36 cellular contexts compared by ENCODE assay signal in the genomic region with DNA sequence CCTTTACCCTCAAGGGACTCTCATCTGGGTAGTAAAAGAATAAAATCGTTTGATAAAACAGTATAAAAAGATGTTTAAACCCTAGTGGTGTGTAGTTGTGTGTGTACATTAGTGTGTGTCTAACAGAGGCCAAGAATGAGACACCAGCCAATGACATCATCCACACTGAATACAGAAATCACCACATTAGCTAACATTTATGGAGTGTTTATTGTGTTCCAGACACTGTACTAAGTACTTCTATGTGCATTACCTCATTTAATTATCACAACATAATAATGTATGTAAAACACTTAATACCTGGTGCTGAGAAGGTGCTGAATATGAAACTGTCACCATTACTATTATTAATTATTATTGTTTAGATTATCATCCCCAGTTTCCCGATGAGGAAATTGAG.
"Had no signal": no experiment of that assay in that cellular context is flagged by ENCODE, and none has a peak within 500 bp of the region (broad histone marks: within the 10 kb centered on the region; RNA-seq: fewer than 3 reads in every experiment).

No MANE protein-coding gene starts in this region.

- H3K9me3 ChIP-seq: ascending aorta had no signal

- H3K4me1 ChIP-seq: ascending aorta had no signal

- H3K4me1 Mint-ChIP-seq: activated B cell treated with CpG ODN at 0.5 μM for 24 hours; activated CD4-positive, alpha-beta memory T cell treated with anti-CD3 and anti-CD28 coated beads, Interleukin-2, amount 10 ng/mL, durations not matched to agents 7 days and 5 days; activated CD4-positive, alpha-beta T cell treated with anti-CD3 and anti-CD28 coated beads, Interleukin-2, amount 10 ng/mL, durations not matched to agents 7 days and 5 days; activated CD8-positive, alpha-beta memory T cell treated with anti-CD3 and anti-CD28 coated beads, Interleukin-2, amount 10 ng/mL, durations not matched to agents 7 days and 5 days; activated naive CD4-positive, alpha-beta T cell treated with anti-CD3 and anti-CD28 coated beads, Interleukin-2, amount 10 ng/mL, durations not matched to agents 7 days and 5 days; activated naive CD8-positive, alpha-beta T cell treated with anti-CD3 and anti-CD28 coated beads, Interleukin-2, amount 50 U/mL, for 24 hours had no signal

- H3K36me3 Mint-ChIP-seq: activated CD8-positive, alpha-beta memory T cell treated with anti-CD3 and anti-CD28 coated beads, Interleukin-2, amount 10 ng/mL, durations not matched to agents 7 days and 5 days; activated naive CD4-positive, alpha-beta T cell treated with anti-CD3 and anti-CD28 coated beads, Interleukin-2, amount 10 ng/mL, durations not matched to agents 7 days and 5 days; activated naive CD4-positive, alpha-beta T cell treated with anti-CD3 and anti-CD28 coated beads, Interleukin-2, amount 50 U/mL, for 24 hours; activated naive CD8-positive, alpha-beta T cell; activated naive CD8-positive, alpha-beta T cell treated with anti-CD3 and anti-CD28 coated beads, Interleukin-2, amount 10 ng/mL, durations not matched to agents 7 days and 5 days; brain had no signal

- H3K27ac ChIP-seq: ascending aorta, cardiac muscle cell, VCaP had no signal

- H3K4me3 Mint-ChIP-seq: activated B cell treated with CpG ODN at 0.5 μM for 24 hours; activated CD4-positive, alpha-beta memory T cell treated with anti-CD3 and anti-CD28 coated beads, Interleukin-2, amount 10 ng/mL, durations not matched to agents 7 days and 5 days; activated CD4-positive, alpha-beta T cell treated with anti-CD3 and anti-CD28 coated beads, Interleukin-2, amount 10 ng/mL, durations not matched to agents 7 days and 5 days; activated CD8-positive, alpha-beta memory T cell treated with anti-CD3 and anti-CD28 coated beads, Interleukin-2, amount 10 ng/mL, durations not matched to agents 7 days and 5 days; activated CD8-positive, alpha-beta T cell treated with anti-CD3 and anti-CD28 coated beads, Interleukin-2, amount 10 ng/mL, durations not matched to agents 7 days and 5 days; activated naive CD4-positive, alpha-beta T cell treated with anti-CD3 and anti-CD28 coated beads, Interleukin-2, amount 10 ng/mL, durations not matched to agents 7 days and 5 days; activated naive CD4-positive, alpha-beta T cell treated with anti-CD3 and anti-CD28 coated beads, Interleukin-2, amount 50 U/mL, for 24 hours; activated naive CD8-positive, alpha-beta T cell; activated naive CD8-positive, alpha-beta T cell treated with anti-CD3 and anti-CD28 coated beads, Interleukin-2, amount 10 ng/mL, durations not matched to agents 7 days and 5 days; activated naive CD8-positive, alpha-beta T cell treated with anti-CD3 and anti-CD28 coated beads, Interleukin-2, amount 50 U/mL, for 24 hours; activated T-cell treated with anti-CD3 and anti-CD28 coated beads, Interleukin-2, amount 50 U/mL, for 24 hours; brain; central memory CD8-positive, alpha-beta T cell; T-helper 1 cell treated with Interleukin-12 subunit alpha and Interleukin-12 subunit beta and Interleukin-4 antibody, amounts not matched to agents 30 μg/mL and 1 μg/mL, for 36 hours; T-helper 2 cell treated with Interferon-gamma antibody and Interleukin-4, amounts not matched to agents 5 μg/mL and 100 μg/mL, for 36 hours had no signal

- H3K27me3 ChIP-seq: ascending aorta, cardiac muscle cell had no signal

- ATAC-seq: activated CD8-positive, alpha-beta memory T cell treated with anti-CD3 and anti-CD28 coated beads, Interleukin-2, amount 10 ng/mL, durations not matched to agents 7 days and 5 days; activated CD8-positive, alpha-beta T cell treated with anti-CD3 and anti-CD28 coated beads, Interleukin-2, amount 10 ng/mL, durations not matched to agents 7 days and 5 days; activated naive CD8-positive, alpha-beta T cell treated with anti-CD3 and anti-CD28 coated beads, Interleukin-2, amount 50 U/mL, for 24 hours had no signal

- H3K4me3 ChIP-seq: ascending aorta, cardiac muscle cell had no signal

- FAIRE-seq: bronchial epithelial cell, TTC549 had no signal

- H3K27ac Mint-ChIP-seq: activated B cell treated with CpG ODN at 0.5 μM for 24 hours; activated CD4-positive, alpha-beta memory T cell treated with anti-CD3 and anti-CD28 coated beads, Interleukin-2, amount 10 ng/mL, durations not matched to agents 7 days and 5 days; activated CD4-positive, alpha-beta T cell treated with anti-CD3 and anti-CD28 coated beads, Interleukin-2, amount 10 ng/mL, durations not matched to agents 7 days and 5 days; activated CD8-positive, alpha-beta memory T cell treated with anti-CD3 and anti-CD28 coated beads, Interleukin-2, amount 10 ng/mL, durations not matched to agents 7 days and 5 days; activated CD8-positive, alpha-beta T cell treated with anti-CD3 and anti-CD28 coated beads, Interleukin-2, amount 10 ng/mL, durations not matched to agents 7 days and 5 days; activated naive CD4-positive, alpha-beta T cell treated with anti-CD3 and anti-CD28 coated beads, Interleukin-2, amount 10 ng/mL, durations not matched to agents 7 days and 5 days; activated naive CD4-positive, alpha-beta T cell treated with anti-CD3 and anti-CD28 coated beads, Interleukin-2, amount 50 U/mL, for 24 hours; activated naive CD8-positive, alpha-beta T cell; activated naive CD8-positive, alpha-beta T cell treated with anti-CD3 and anti-CD28 coated beads, Interleukin-2, amount 10 ng/mL, durations not matched to agents 7 days and 5 days; activated naive CD8-positive, alpha-beta T cell treated with anti-CD3 and anti-CD28 coated beads, Interleukin-2, amount 50 U/mL, for 24 hours; activated T-cell treated with anti-CD3 and anti-CD28 coated beads, Interleukin-2, amount 50 U/mL, for 24 hours; activated T-helper 2 cell treated with anti-CD3 and anti-CD28 coated beads, Interferon-gamma antibody, Interleukin-2, Interleukin-4, amounts not matched to agents 10 μg/mL and 5 μg/mL and 100 μg/mL, durations not matched to agents 14 hours and 24 hours and 36 hours; brain; T-helper 1 cell treated with Interleukin-12 subunit alpha and Interleukin-12 subunit beta and Interleukin-4 antibody, amounts not matched to agents 30 μg/mL and 1 μg/mL, for 36 hours; T-helper 2 cell treated with Interferon-gamma antibody and Interleukin-4, amounts not matched to agents 5 μg/mL and 100 μg/mL, for 36 hours had no signal

- DNase-seq: activated B cell treated with CpG ODN at 0.5 μM for 24 hours; activated CD4-positive, alpha-beta memory T cell treated with anti-CD3 and anti-CD28 coated beads, Interleukin-2, amount 10 ng/mL, durations not matched to agents 7 days and 5 days; activated CD4-positive, alpha-beta T cell treated with anti-CD3 and anti-CD28 coated beads for 4 hours; activated CD4-positive, alpha-beta T cell treated with anti-CD3 and anti-CD28 coated beads, Interleukin-2, amount 10 ng/mL, durations not matched to agents 7 days and 5 days; activated CD4-positive, alpha-beta T cell treated with anti-CD3 and anti-CD28 coated beads, Interleukin-2, amount 50 U/mL, for 48 hours; activated CD4-positive, CD25-positive, alpha-beta regulatory T cell treated with anti-CD3 and anti-CD28 coated beads, Interleukin-2, amount 50 U/mL, for 72 hours; activated CD8-positive, alpha-beta memory T cell treated with anti-CD3 and anti-CD28 coated beads, Interleukin-2, amount 10 ng/mL, durations not matched to agents 7 days and 5 days; activated CD8-positive, alpha-beta memory T cell treated with anti-CD3 and anti-CD28 coated beads, Interleukin-2, amount 50 U/mL, for 48 hours; activated CD8-positive, alpha-beta T cell treated with anti-CD3 and anti-CD28 coated beads, Interleukin-2, amount 10 ng/mL, durations not matched to agents 7 days and 5 days; activated effector memory CD4-positive, alpha-beta T cell treated with Interleukin-2 at 50 U/mL for 16 hours; activated gamma-delta T cell; activated naive CD4-positive, alpha-beta T cell treated with anti-CD3 and anti-CD28 coated beads, Interleukin-2, amount 10 ng/mL, durations not matched to agents 7 days and 5 days; activated naive CD4-positive, alpha-beta T cell treated with Interleukin-2 at 50 U/mL for 16 hours; activated naive CD8-positive, alpha-beta T cell treated with anti-CD3 and anti-CD28 coated beads, Interleukin-2, amount 10 ng/mL, durations not matched to agents 7 days and 5 days; activated naive CD8-positive, alpha-beta T cell treated with anti-CD3 and anti-CD28 coated beads, Interleukin-2, amount 50 U/mL, for 24 hours; activated T-cell treated with anti-CD3 and anti-CD28 coated beads, Interleukin-2, amount 50 U/mL, for 24 hours; activated T-cell treated with anti-CD3 and anti-CD28 coated beads, Interleukin-2, amount 50 U/mL, for 48 hours; amygdala; anterior cingulate cortex; caudate nucleus; cerebellar nuclear complex; T-helper 1 cell; T-helper 2 cell; T-helper 9 cell had no signal

- H3K9me3 Mint-ChIP-seq: activated B cell treated with CpG ODN at 0.5 μM for 24 hours; activated CD4-positive, alpha-beta memory T cell treated with anti-CD3 and anti-CD28 coated beads, Interleukin-2, amount 10 ng/mL, durations not matched to agents 7 days and 5 days; activated CD4-positive, alpha-beta T cell treated with anti-CD3 and anti-CD28 coated beads, Interleukin-2, amount 10 ng/mL, durations not matched to agents 7 days and 5 days; activated naive CD4-positive, alpha-beta T cell treated with anti-CD3 and anti-CD28 coated beads, Interleukin-2, amount 10 ng/mL, durations not matched to agents 7 days and 5 days; activated naive CD4-positive, alpha-beta T cell treated with anti-CD3 and anti-CD28 coated beads, Interleukin-2, amount 50 U/mL, for 24 hours; activated naive CD8-positive, alpha-beta T cell treated with anti-CD3 and anti-CD28 coated beads, Interleukin-2, amount 10 ng/mL, durations not matched to agents 7 days and 5 days; activated naive CD8-positive, alpha-beta T cell treated with anti-CD3 and anti-CD28 coated beads, Interleukin-2, amount 50 U/mL, for 24 hours; activated T-cell treated with anti-CD3 and anti-CD28 coated beads, Interleukin-2, amount 50 U/mL, for 24 hours; activated T-helper 2 cell treated with anti-CD3 and anti-CD28 coated beads, Interferon-gamma antibody, Interleukin-2, Interleukin-4, amounts not matched to agents 10 μg/mL and 5 μg/mL and 100 μg/mL, durations not matched to agents 14 hours and 24 hours and 36 hours; central memory CD8-positive, alpha-beta T cell; T-helper 1 cell treated with Interleukin-12 subunit alpha and Interleukin-12 subunit beta and Interleukin-4 antibody, amounts not matched to agents 30 μg/mL and 1 μg/mL, for 36 hours; T-helper 2 cell treated with Interferon-gamma antibody and Interleukin-4, amounts not matched to agents 5 μg/mL and 100 μg/mL, for 36 hours had no signal

- H3K36me3 ChIP-seq: ascending aorta, cardiac muscle cell had no signal
